ENCODE assay signal across 29 cellular contexts in genomic region chr6:39776581-39776980, GRCh38. TPM values are rescaled to one million over a fixed set of nuclear protein-coding genes. Genes with fewer than 3 reads are reported as not detected.
"Had no signal": no experiment of that assay in that cellular context is flagged by ENCODE, and none has a peak within 500 bp of the region (broad histone marks: within the 10 kb centered on the region; RNA-seq: fewer than 3 reads in every experiment).

No MANE protein-coding gene starts in this region.

- H3K4me2 ChIP-seq: KMS-11 had no signal

- H3K4me3 Mint-ChIP-seq: activated CD4-positive, alpha-beta memory T cell treated with anti-CD3 and anti-CD28 coated beads, Interleukin-2, amount 10 ng/mL, durations not matched to agents 7 days and 5 days; activated CD4-positive, alpha-beta T cell treated with anti-CD3 and anti-CD28 coated beads for 36 hours; activated naive CD4-positive, alpha-beta T cell treated with anti-CD3 and anti-CD28 coated beads for 36 hours; activated naive CD8-positive, alpha-beta T cell; activated T-helper 17 cell treated with anti-CD3 and anti-CD28 coated beads, Interleukin-2, amount 50 U/mL, for 72 hours; T-helper 17 cell had no signal

- DNase-seq: activated CD4-positive, alpha-beta memory T cell treated with anti-CD3 and anti-CD28 coated beads, Interleukin-2, amount 10 ng/mL, durations not matched to agents 7 days and 5 days; activated CD4-positive, alpha-beta T cell treated with anti-CD3 and anti-CD28 coated beads for 36 hours; activated CD4-positive, alpha-beta T cell treated with anti-CD3 and anti-CD28 coated beads, Interleukin-2, amount 50 U/mL, for 1 hour; activated gamma-delta T cell; activated naive CD4-positive, alpha-beta T cell treated with anti-CD3 and anti-CD28 coated beads for 36 hours; activated T-cell treated with anti-CD3 and anti-CD28 coated beads for 4 hours; activated T-cell treated with anti-CD3 and anti-CD28 coated beads, Interleukin-2, amount 50 U/mL, for 48 hours; amygdala; brain microvascular endothelial cell; MG63; MV-4-11; NCI-H1105; NCI-H1436; NCI-H1694 treated with DMSO at 0.1 percent for 48 hours; NCI-H2029 treated with DMSO at 0.1 percent for 48 hours; NCI-H345; NCI-H510A; NCI-H526 treated with DMSO at 0.1 percent for 48 hours; NCI-H82; SIG-M5; T-helper 17 cell; T1000 had no signal

- H3K4me1 Mint-ChIP-seq: activated CD4-positive, alpha-beta memory T cell treated with anti-CD3 and anti-CD28 coated beads, Interleukin-2, amount 10 ng/mL, durations not matched to agents 7 days and 5 days; activated CD4-positive, alpha-beta T cell treated with anti-CD3 and anti-CD28 coated beads for 36 hours; activated T-helper 17 cell treated with anti-CD3 and anti-CD28 coated beads, Interleukin-2, amount 50 U/mL, for 72 hours; T-helper 17 cell had no signal

- H3K9ac ChIP-seq: KMS-11 had no signal

- H3K27me3 Mint-ChIP-seq: activated CD4-positive, alpha-beta memory T cell treated with anti-CD3 and anti-CD28 coated beads, Interleukin-2, amount 10 ng/mL, durations not matched to agents 7 days and 5 days had no signal

- H3K36me3 Mint-ChIP-seq: activated naive CD8-positive, alpha-beta T cell had no signal

- H3K27ac ChIP-seq: brain microvascular endothelial cell, KMS-11, VCaP had no signal

- H3K4me3 ChIP-seq: cardiac muscle cell, MG63 had no signal

- H3K27ac Mint-ChIP-seq: activated CD4-positive, alpha-beta memory T cell treated with anti-CD3 and anti-CD28 coated beads, Interleukin-2, amount 10 ng/mL, durations not matched to agents 7 days and 5 days; activated CD4-positive, alpha-beta T cell treated with anti-CD3 and anti-CD28 coated beads for 36 hours; activated naive CD4-positive, alpha-beta T cell treated with anti-CD3 and anti-CD28 coated beads for 36 hours; activated naive CD8-positive, alpha-beta T cell; activated T-helper 17 cell treated with anti-CD3 and anti-CD28 coated beads, Interleukin-2, amount 50 U/mL, for 72 hours; T-helper 17 cell had no signal

- H3K27me3 ChIP-seq: brain microvascular endothelial cell, cardiac muscle cell, MG63 had no signal

- ATAC-seq: activated CD4-positive, alpha-beta T cell treated with anti-CD3 and anti-CD28 coated beads for 36 hours; activated T-helper 17 cell treated with anti-CD3 and anti-CD28 coated beads, Interleukin-2, amount 50 U/mL, for 72 hours; T-helper 17 cell had no signal

- H3K36me3 ChIP-seq: brain microvascular endothelial cell, cardiac muscle cell, MG63 had no signal

- H3K9me3 ChIP-seq: MG63 had no signal

- H3K9me3 Mint-ChIP-seq: activated CD4-positive, alpha-beta memory T cell treated with anti-CD3 and anti-CD28 coated beads, Interleukin-2, amount 10 ng/mL, durations not matched to agents 7 days and 5 days; activated naive CD4-positive, alpha-beta T cell treated with anti-CD3 and anti-CD28 coated beads for 36 hours; activated T-helper 17 cell treated with anti-CD3 and anti-CD28 coated beads, Interleukin-2, amount 50 U/mL, for 72 hours had no signal

RNA-seq across cellular contexts. Expression of gene DAAM2, which starts 15.6 kb away (rescaled TPM):
- total RNA-seq: activated CD4-positive, alpha-beta memory T cell treated with anti-CD3 and anti-CD28 coated beads, Interleukin-2, amount 10 ng/mL, durations not matched to agents 7 days and 5 days; activated CD4-positive, alpha-beta T cell treated with anti-CD3 and anti-CD28 coated beads for 36 hours; activated CD8-positive, alpha-beta memory T cell treated with anti-CD3 and anti-CD28 coated beads for 36 hours; activated naive CD4-positive, alpha-beta T cell treated with anti-CD3 and anti-CD28 coated beads for 36 hours; activated T-helper 17 cell treated with anti-CD3 and anti-CD28 coated beads, Interleukin-2, amount 50 U/mL, for 72 hours; T-helper 17 cell had no signal

RNA-seq across cellular contexts. Expression of gene KIF6, which starts 51.4 kb away (rescaled TPM):
- total RNA-seq: activated CD4-positive, alpha-beta memory T cell treated with anti-CD3 and anti-CD28 coated beads, Interleukin-2, amount 10 ng/mL, durations not matched to agents 7 days and 5 days; OCI-LY7 had no signal
